ENCODE assay signal across 1 cellular context in genomic region chr16:21702259-21702658, GRCh38.
A peak's percentile ranks its signal among the peaks of the same experiment; 100 is the strongest.
TF ChIP-seq lines count a peak whose summit lies in the region.

No MANE protein-coding gene starts in this region.

TF ChIP-seq in GM12878, 131 proteins besides CTCF, POLR2A, EP300 and RAD21 (continues in another document):
- TF ChIP-seq SKIL (IDR thresholded peaks at IDR 0.05; ENCODE audit: low read depth, poor library complexity, severe bottlenecking) (no peak), ATF2 (IDR thresholded peaks at IDR 0.05; ENCODE audit: low read length) (no peak), MXI1 (IDR thresholded peaks at IDR 0.05; ENCODE audit: low read depth, low read length) (no peak), STAT1 (conservative IDR thresholded peaks at IDR 0.05) (no peak), KLF5 (IDR thresholded peaks at IDR 0.05; ENCODE audit: partially characterized antibody) (no peak), POLR2AphosphoS5 (IDR thresholded peaks at IDR 0.05; ENCODE audit: low read length) (no peak), RAD51 (IDR thresholded peaks at IDR 0.05) (peak; percentile 14; the same call in 1 of the 2 replicates), KAT2A (conservative IDR thresholded peaks at IDR 0.05; ENCODE audit: control insufficient read depth, low read depth, low read length) (no peak), HDAC2 (IDR thresholded peaks at IDR 0.05) (no peak), CBX5 (IDR thresholded peaks at IDR 0.05; ENCODE audit: low read depth) (no peak), GABPA (IDR thresholded peaks at IDR 0.05; ENCODE audit: low read depth) (no peak), USF1 (IDR thresholded peaks at IDR 0.05; ENCODE audit: borderline replicate concordance, extremely low read length, insufficient read depth, low read depth, low read length) (no peak), CHD1 (IDR thresholded peaks at IDR 0.05; ENCODE audit: low read depth, low read length) (no peak), JUND (IDR thresholded peaks at IDR 0.05; ENCODE audit: low read depth, low read length) (no peak), FOXM1 (IDR thresholded peaks at IDR 0.05; ENCODE audit: low read depth, low read length) (no peak), ZBTB33 (IDR thresholded peaks at IDR 0.05) (no peak), LARP7 (IDR thresholded peaks at IDR 0.05) (no peak), MEF2B (IDR thresholded peaks at IDR 0.05; ENCODE audit: partially characterized antibody, poor library complexity, severe bottlenecking) (peak; percentile 67), ELK1 (IDR thresholded peaks at IDR 0.05; ENCODE audit: low read depth, low read length) (no peak), IKZF2 (IDR thresholded peaks at IDR 0.05) (peak; percentile 21 to 69; a peak in 2 of 4 replicates), NR2C1 (IDR thresholded peaks at IDR 0.05) (no peak), SMAD1 (IDR thresholded peaks at IDR 0.05; ENCODE audit: low read depth, partially characterized antibody) (no peak), TCF12 (IDR thresholded peaks at IDR 0.05; ENCODE audit: low read depth, low read length) (no peak), IRF4 (IDR thresholded peaks at IDR 0.05; ENCODE audit: low read depth, low read length) (no peak), NR2C2 (IDR thresholded peaks at IDR 0.05; ENCODE audit: borderline replicate concordance, control insufficient read depth, insufficient read length, low read depth) (no peak), ZNF687 (IDR thresholded peaks at IDR 0.05) (no peak), WRNIP1 (IDR thresholded peaks at IDR 0.05; ENCODE audit: borderline replicate concordance, low read depth, low read length) (no peak), E2F8 (IDR thresholded peaks at IDR 0.05; ENCODE audit: low read depth, partially characterized antibody) (no peak), ZNF217 (IDR thresholded peaks at IDR 0.05) (no peak), BHLHE40 (IDR thresholded peaks at IDR 0.05; ENCODE audit: borderline replicate concordance in 1 of 2, low read depth in 2 of 2, low read length in 1 of 2) (peak in 1 of 2 experiments; percentile 41; a peak in 1 of 4 replicates), NBN (IDR thresholded peaks at IDR 0.05) (no peak), SP1 (IDR thresholded peaks at IDR 0.05; ENCODE audit: low read depth, low read length) (no peak), PKNOX1 (IDR thresholded peaks at IDR 0.05) (no peak), DPF2 (IDR thresholded peaks at IDR 0.05) (no peak), RELA (IDR thresholded peaks at IDR 0.05; ENCODE audit: borderline replicate concordance, partially characterized antibody) (no peak), GATAD2B (conservative IDR thresholded peaks at IDR 0.05; ENCODE audit: low read depth) (no peak), PML (IDR thresholded peaks at IDR 0.05; ENCODE audit: low read length) (no peak), NR2F1 (conservative IDR thresholded peaks at IDR 0.05) (no peak), MYC (IDR thresholded peaks at IDR 0.05; ENCODE audit: insufficient read depth, insufficient read length, insufficient replicate concordance, low read length, severe bottlenecking) (no peak), BCLAF1 (IDR thresholded peaks at IDR 0.05) (no peak), BMI1 (IDR thresholded peaks at IDR 0.05; ENCODE audit: borderline replicate concordance) (no peak), SRF (IDR thresholded peaks at IDR 0.05; ENCODE audit: low read depth in 2 of 2, low read length in 2 of 2) (no peak), CREM (IDR thresholded peaks at IDR 0.05; ENCODE audit: low read depth) (no peak), E2F4 (IDR thresholded peaks at IDR 0.05; ENCODE audit: low read depth, low read length) (no peak), HDGF (IDR thresholded peaks at IDR 0.05) (no peak)
